Comparison of ENCODE assay signal across 10 cellular contexts in genomic region chr11:65903068-65903481, GRCh38. TPM values are rescaled to one million over a fixed set of nuclear protein-coding genes. Genes with fewer than 3 reads are reported as not detected.
DNase-seq lines count a peak whose midpoint lies in the region; ATAC-seq and TF ChIP-seq lines count a peak whose summit lies in the region.
"Had no signal": no experiment of that assay in that cellular context is flagged by ENCODE, and none has a peak within 500 bp of the region (broad histone marks: within the 10 kb centered on the region; RNA-seq: fewer than 3 reads in every experiment).

No MANE protein-coding gene starts in this region.

- peaks cover 4% of the 10 kb centered on the region for H3K36me3 Mint-ChIP-seq in activated T-helper 2 cell treated with anti-CD3 and anti-CD28 coated beads, Interferon-gamma antibody, Interleukin-2, Interleukin-4, amounts not matched to agents 10 μg/mL and 5 μg/mL and 100 μg/mL, durations not matched to agents 14 hours and 24 hours and 36 hours (ENCODE audit: low read depth)

- H3K36me3 ChIP-seq in RWPE2 (ENCODE audit: low read depth): peaks cover 11% of the 10 kb centered on the region
- H3K36me3 ChIP-seq in upper lobe of right lung: no peaks in the 10 kb centered on the region
- H3K36me3 ChIP-seq: cardiac muscle cell, prostate gland had no signal

- H3K4me3 Mint-ChIP-seq in activated T-helper 2 cell treated with anti-CD3 and anti-CD28 coated beads, Interferon-gamma antibody, Interleukin-2, Interleukin-4, amounts not matched to agents 10 μg/mL and 5 μg/mL and 100 μg/mL, durations not matched to agents 14 hours and 24 hours and 36 hours (ENCODE audit: low read depth): no peak overlapping the region

- TF ChIP-seq CTCF in RWPE2 (IDR thresholded peaks at IDR 0.05; ENCODE audit: poor library complexity, severe bottlenecking) (no peak), upper lobe of right lung (IDR thresholded peaks at IDR 0.05) (no peak)

- H3K4me1 Mint-ChIP-seq in activated T-helper 2 cell treated with anti-CD3 and anti-CD28 coated beads, Interferon-gamma antibody, Interleukin-2, Interleukin-4, amounts not matched to agents 10 μg/mL and 5 μg/mL and 100 μg/mL, durations not matched to agents 14 hours and 24 hours and 36 hours (ENCODE audit: low read depth): peaks cover 23% of the 10 kb centered on the region

- ATAC-seq in Right ventricle myocardium inferior (no peak), RWPE2 (ENCODE audit: low read depth) (peak; percentile 37; the same call in 2 of the 3 replicates), upper lobe of right lung (peak; percentile 14), HG03442 (IDR thresholded peaks at IDR 0.05; ENCODE audit: unreplicated experiment) (no peak)

- H3K27ac Mint-ChIP-seq in activated T-helper 2 cell treated with anti-CD3 and anti-CD28 coated beads, Interferon-gamma antibody, Interleukin-2, Interleukin-4, amounts not matched to agents 10 μg/mL and 5 μg/mL and 100 μg/mL, durations not matched to agents 14 hours and 24 hours and 36 hours: no peak overlapping the region

- no peaks in the 10 kb centered on the region for H3K9me3 Mint-ChIP-seq in activated T-helper 2 cell treated with anti-CD3 and anti-CD28 coated beads, Interferon-gamma antibody, Interleukin-2, Interleukin-4, amounts not matched to agents 10 μg/mL and 5 μg/mL and 100 μg/mL, durations not matched to agents 14 hours and 24 hours and 36 hours

- DNase-seq in cardiac septum (ENCODE audit: low spot score) (peak; percentile 72), Right ventricle myocardium inferior (ENCODE audit: missing footprints) (no peak), RWPE2 (ENCODE audit: low spot score) (peak; percentile 73), fibroblast of gingiva (ENCODE audit: low read depth) (peak; percentile 87), upper lobe of right lung (no peak)
- DNase-seq in stimulated activated CD4-positive, alpha-beta T cell treated with anti-CD3 and anti-CD28 coated beads, Interleukin-12 subunit alpha, Interleukin-12 subunit beta, amount 100 ng/mL, for 4 hours: no peak
- no peak for DNase-seq in activated T-helper 2 cell treated with anti-CD3 and anti-CD28 coated beads, Interferon-gamma antibody, Interleukin-2, Interleukin-4, amounts not matched to agents 10 μg/mL and 5 μg/mL and 100 μg/mL, durations not matched to agents 14 hours and 24 hours and 36 hours (ENCODE audit: low spot score)

- peaks cover 5% of the 10 kb centered on the region for H3K27me3 Mint-ChIP-seq in activated T-helper 2 cell treated with anti-CD3 and anti-CD28 coated beads, Interferon-gamma antibody, Interleukin-2, Interleukin-4, amounts not matched to agents 10 μg/mL and 5 μg/mL and 100 μg/mL, durations not matched to agents 14 hours and 24 hours and 36 hours (ENCODE audit: low read depth)

- intact Hi-C loops in cardiac septum (cut with DNase I): no loop called here
- intact Hi-C loops in Right ventricle myocardium inferior (cut with DNase I): no loop called here
- intact Hi-C loops in upper lobe of right lung (cut with DNase I): no loop called here
- intact Hi-C loops in activated T-helper 2 cell treated with anti-CD3 and anti-CD28 coated beads, Interferon-gamma antibody, Interleukin-2, Interleukin-4, amounts not matched to agents 10 μg/mL and 5 μg/mL and 100 μg/mL, durations not matched to agents 14 hours and 24 hours and 36 hours (cut with micrococcal nuclease): no loop called here

- H3K4me3 ChIP-seq in RWPE2 (ENCODE audit: severe bottlenecking): no peak overlapping the region
- H3K4me3 ChIP-seq in upper lobe of right lung: no peak overlapping the region
- H3K4me3 ChIP-seq: cardiac muscle cell, prostate gland had no signal

- H3K27ac ChIP-seq in RWPE2 (ENCODE audit: poor library complexity, severe bottlenecking) (peak overlapping the region; percentile 96), upper lobe of right lung (no peak overlapping the region)
- H3K27ac ChIP-seq: cardiac muscle cell, prostate gland had no signal

- H3K27me3 ChIP-seq in RWPE2 (ENCODE audit: insufficient read depth, poor library complexity, severe bottlenecking): no peaks in the 10 kb centered on the region
- no peaks in the 10 kb centered on the region for H3K27me3 ChIP-seq in upper lobe of right lung

- H3K4me1 ChIP-seq in RWPE2 (ENCODE audit: insufficient read depth, poor library complexity, severe bottlenecking) (peaks cover 36% of the 10 kb centered on the region), upper lobe of right lung (peaks cover 18% of the 10 kb centered on the region)
- H3K4me1 ChIP-seq: prostate gland had no signal

- H3K9me3 ChIP-seq in RWPE2 (ENCODE audit: severe bottlenecking): no peaks in the 10 kb centered on the region
- H3K9me3 ChIP-seq in upper lobe of right lung: no peaks in the 10 kb centered on the region
- H3K9me3 ChIP-seq: prostate gland had no signal

RNA-seq across cellular contexts. Expression of gene FOSL1, which starts 2.9 kb away (rescaled TPM):
- 2.0 TPM for total RNA-seq in cardiac septum
- total RNA-seq in Right ventricle myocardium inferior: 0.27 TPM
- 3.9 TPM for total RNA-seq in upper lobe of right lung
- total RNA-seq in activated T-helper 2 cell treated with anti-CD3 and anti-CD28 coated beads, Interferon-gamma antibody, Interleukin-2, Interleukin-4, amounts not matched to agents 10 μg/mL and 5 μg/mL and 100 μg/mL, durations not matched to agents 14 hours and 24 hours and 36 hours: 24.0 and 25.9 TPM in 2 replicates

RNA-seq across cellular contexts. Expression of gene CCDC85B, which starts 12.6 kb away (rescaled TPM):
- total RNA-seq in cardiac septum (66.2 TPM), Right ventricle myocardium inferior (29.6 TPM), upper lobe of right lung (36.4 TPM)
- total RNA-seq in activated T-helper 2 cell treated with anti-CD3 and anti-CD28 coated beads, Interferon-gamma antibody, Interleukin-2, Interleukin-4, amounts not matched to agents 10 μg/mL and 5 μg/mL and 100 μg/mL, durations not matched to agents 14 hours and 24 hours and 36 hours: 53.2 and 55.2 TPM in 2 replicates

RNA-seq across cellular contexts. Expression of gene FIBP, which starts 14.8 kb away (rescaled TPM):
- 62.6 TPM for total RNA-seq in cardiac septum
- 44.7 TPM for total RNA-seq in Right ventricle myocardium inferior
- 35.5 TPM for total RNA-seq in upper lobe of right lung
- 95.4 and 99.8 TPM in 2 replicates for total RNA-seq in activated T-helper 2 cell treated with anti-CD3 and anti-CD28 coated beads, Interferon-gamma antibody, Interleukin-2, Interleukin-4, amounts not matched to agents 10 μg/mL and 5 μg/mL and 100 μg/mL, durations not matched to agents 14 hours and 24 hours and 36 hours

RNA-seq across cellular contexts. Expression of gene C11orf68, which starts 15.8 kb away (rescaled TPM):
- total RNA-seq in cardiac septum: 45.2 TPM
- 38.5 TPM for total RNA-seq in Right ventricle myocardium inferior
- 34.7 TPM for total RNA-seq in upper lobe of right lung
- total RNA-seq in activated T-helper 2 cell treated with anti-CD3 and anti-CD28 coated beads, Interferon-gamma antibody, Interleukin-2, Interleukin-4, amounts not matched to agents 10 μg/mL and 5 μg/mL and 100 μg/mL, durations not matched to agents 14 hours and 24 hours and 36 hours: 23.7 and 23.8 TPM in 2 replicates

RNA-seq across cellular contexts. Expression of gene DRAP1, which starts 16.2 kb away (rescaled TPM):
- 113 TPM for total RNA-seq in cardiac septum
- total RNA-seq in Right ventricle myocardium inferior: 110 TPM
- total RNA-seq in upper lobe of right lung: 62.8 TPM
- 116 and 118 TPM in 2 replicates for total RNA-seq in activated T-helper 2 cell treated with anti-CD3 and anti-CD28 coated beads, Interferon-gamma antibody, Interleukin-2, Interleukin-4, amounts not matched to agents 10 μg/mL and 5 μg/mL and 100 μg/mL, durations not matched to agents 14 hours and 24 hours and 36 hours

Comparison
In these comparisons a context has a peak if more than half of its experiments do, and no peak if none do; other contexts are left out.
1. DNase-seq: peak in cardiac septum (single experiment), RWPE2 (single experiment) and fibroblast of gingiva (single experiment); none in Right ventricle myocardium inferior (single experiment), upper lobe of right lung (single experiment), stimulated activated CD4-positive, alpha-beta T cell treated with anti-CD3 and anti-CD28 coated beads, Interleukin-12 subunit alpha, Interleukin-12 subunit beta, amount 100 ng/mL, for 4 hours (single experiment) and activated T-helper 2 cell treated with anti-CD3 and anti-CD28 coated beads, Interferon-gamma antibody, Interleukin-2, Interleukin-4, amounts not matched to agents 10 μg/mL and 5 μg/mL and 100 μg/mL, durations not matched to agents 14 hours and 24 hours and 36 hours (single experiment).
2. ATAC-seq: peak in RWPE2 (single experiment) and upper lobe of right lung (single experiment); none in Right ventricle myocardium inferior (single experiment) and HG03442 (single experiment).